ENCODE assay signal across 9 cellular contexts in the genomic region with DNA sequence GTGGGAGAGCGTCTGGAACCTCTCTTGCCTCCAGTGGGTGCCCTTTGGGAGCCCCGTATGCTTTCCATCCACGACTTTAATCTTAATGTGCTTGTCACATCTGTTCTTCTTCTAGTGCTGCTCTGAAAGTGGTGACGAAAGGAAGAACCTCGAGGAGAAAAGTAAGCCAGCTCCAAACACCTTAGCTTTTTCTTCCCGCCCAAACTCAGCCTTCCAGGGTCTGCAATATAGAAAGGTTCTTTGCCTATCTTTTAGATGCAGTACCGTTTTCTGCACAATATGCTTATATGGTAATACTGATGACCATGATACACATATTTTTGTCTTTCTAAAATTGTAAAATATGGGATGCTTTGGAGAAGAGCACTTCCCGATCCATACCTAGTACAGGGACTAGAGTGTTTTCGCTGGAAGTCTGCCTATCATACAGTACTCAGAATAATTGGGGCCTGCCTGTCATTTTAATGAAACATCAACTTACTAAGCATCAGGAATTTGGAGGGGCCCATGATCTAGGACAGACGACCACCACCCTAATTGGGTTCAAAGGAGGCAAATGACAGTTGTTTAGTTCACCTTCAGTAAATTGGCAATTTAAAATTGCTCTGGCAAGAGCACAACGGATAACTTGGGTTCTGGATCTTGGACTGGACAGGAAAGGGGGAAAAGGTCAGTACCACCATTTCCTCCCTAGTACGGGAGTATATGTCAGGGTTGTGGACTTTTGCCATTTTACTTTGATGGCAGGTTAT. TPM values are rescaled to one million over a fixed set of nuclear protein-coding genes. Genes with fewer than 3 reads are reported as not detected.
DNase-seq lines count a peak whose midpoint lies in the region; ATAC-seq and TF ChIP-seq lines count a peak whose summit lies in the region.
"Had no signal": no experiment of that assay in that cellular context is flagged by ENCODE, and none has a peak within 500 bp of the region (broad histone marks: within the 10 kb centered on the region; RNA-seq: fewer than 3 reads in every experiment).

No MANE protein-coding gene starts in this region.

- H3K27me3 Mint-ChIP-seq in stimulated activated naive CD8-positive, alpha-beta T cell treated with anti-CD3 and anti-CD28 coated beads, Interleukin-15, Interleukin-2, amounts not matched to agents 100 ng/mL and 50 ng/mL, for 24 hours: no peaks in the 10 kb centered on the region
- no peaks in the 10 kb centered on the region for H3K27me3 Mint-ChIP-seq in MCF 10A (ENCODE audit: insufficient read depth, unreplicated experiment)

- peaks cover 15% of the 10 kb centered on the region for H3K36me3 Mint-ChIP-seq in stimulated activated naive CD8-positive, alpha-beta T cell treated with anti-CD3 and anti-CD28 coated beads, Interleukin-15, Interleukin-2, amounts not matched to agents 100 ng/mL and 50 ng/mL, for 24 hours (ENCODE audit: low read depth)
- peaks cover 9% of the 10 kb centered on the region for H3K36me3 Mint-ChIP-seq in MCF 10A (ENCODE audit: insufficient read depth, unreplicated experiment)

- no peaks in the 10 kb centered on the region for H3K36me3 ChIP-seq in mucosa of descending colon (ENCODE audit: low read depth)

- TF ChIP-seq CTCF in MCF 10A (IDR thresholded peaks at IDR 0.05; ENCODE audit: unreplicated experiment) (no peak), mucosa of descending colon (IDR thresholded peaks at IDR 0.05) (no peak)

- CTCF ChIA-PET in MCF 10A (lab: Yijun Ruan, JAX): interaction anchor here (0.5 to 1.9 kb wide), 11 partner anchors 9 to 1740 kb away, joined by 3 to 20 read pairs (median 3); no protein-coding TSS in a partner anchor

- peaks cover 25% of the 10 kb centered on the region for H3K4me1 Mint-ChIP-seq in stimulated activated naive CD8-positive, alpha-beta T cell treated with anti-CD3 and anti-CD28 coated beads, Interleukin-15, Interleukin-2, amounts not matched to agents 100 ng/mL and 50 ng/mL, for 24 hours (ENCODE audit: low read depth)
- H3K4me1 Mint-ChIP-seq in MCF 10A (ENCODE audit: insufficient read depth, unreplicated experiment): peaks cover 5% of the 10 kb centered on the region

- no peaks in the 10 kb centered on the region for H3K9me3 ChIP-seq in mucosa of descending colon

- no peaks in the 10 kb centered on the region for H3K9me3 Mint-ChIP-seq in stimulated activated naive CD8-positive, alpha-beta T cell treated with anti-CD3 and anti-CD28 coated beads, Interleukin-15, Interleukin-2, amounts not matched to agents 100 ng/mL and 50 ng/mL, for 24 hours
- no peaks in the 10 kb centered on the region for H3K9me3 Mint-ChIP-seq in MCF 10A (ENCODE audit: unreplicated experiment)

- H3K27ac Mint-ChIP-seq in stimulated activated naive CD8-positive, alpha-beta T cell treated with anti-CD3 and anti-CD28 coated beads, Interleukin-15, Interleukin-2, amounts not matched to agents 100 ng/mL and 50 ng/mL, for 24 hours: peak overlapping the region; percentile 95
- H3K27ac Mint-ChIP-seq in MCF 10A (ENCODE audit: low read depth, unreplicated experiment): peak overlapping the region; percentile 89

- ATAC-seq in stimulated activated naive CD8-positive, alpha-beta T cell treated with anti-CD3 and anti-CD28 coated beads, Interleukin-15, Interleukin-2, amounts not matched to agents 100 U/mL and 50 U/mL, for 24 hours: no peak
- ATAC-seq in mucosa of descending colon: no peak
- no peak for ATAC-seq in GM19452 (IDR thresholded peaks at IDR 0.05; ENCODE audit: unreplicated experiment)

- peak overlapping the region; percentile 93 for H3K4me3 Mint-ChIP-seq in stimulated activated naive CD8-positive, alpha-beta T cell treated with anti-CD3 and anti-CD28 coated beads, Interleukin-15, Interleukin-2, amounts not matched to agents 100 ng/mL and 50 ng/mL, for 24 hours
- H3K4me3 Mint-ChIP-seq in MCF 10A (ENCODE audit: unreplicated experiment): peak overlapping the region; percentile 93

- peak overlapping the region; percentile 90 for H3K4me3 ChIP-seq in mucosa of descending colon

- intact Hi-C loops in MCF 10A (cut with micrococcal nuclease) (loop anchor here (5.0 kb wide), 1 partner anchor 509 kb away; no protein-coding TSS in a partner anchor), mucosa of descending colon (cut with DNase I, micrococcal nuclease) (no loop called here)

- TSS peak; percentile 73 for BruUV-seq in MCF 10A (replicated peaks; lab: Mats Ljungman, UMichigan)

- peaks cover 11% of the 10 kb centered on the region for H3K4me1 ChIP-seq in mucosa of descending colon (ENCODE audit: low read depth)

- POLR2A ChIA-PET in MCF 10A (lab: Yijun Ruan, JAX): interaction anchor here (0.5 to 2.0 kb wide), 9 partner anchors 10 to 526 kb away, joined by 3 to 13 read pairs (median 4); no protein-coding TSS in a partner anchor

- DNase-seq in stimulated activated naive CD8-positive, alpha-beta T cell treated with anti-CD3 and anti-CD28 coated beads, Interleukin-15, Interleukin-2, amounts not matched to agents 100 U/mL and 50 U/mL, for 24 hours: no peak
- DNase-seq in MCF 10A (ENCODE audit: unreplicated experiment) (no peak), mucosa of descending colon (no peak), hypothalamus (lab: John Stamatoyannopoulos, UW) (no peak), NCI-H1930 (lab: John Stamatoyannopoulos, UW) (no peak)
- no peak for DNase-seq in stimulated activated CD4-positive, alpha-beta T cell treated with anti-CD3 and anti-CD28 coated beads, Interleukin-4, amount 100 ng/mL, for 4 hours

RNA-seq across cellular contexts. Expression of a gene that starts 0.9 kb away (rescaled TPM):
- total RNA-seq in MCF 10A (2022) (26.9 and 29.2 TPM in 2 replicates), mucosa of descending colon (10 to 100 TPM; 12.4 to 15.6 (median 13.6) TPM)

RNA-seq across cellular contexts. Expression of a gene that starts 10.8 kb away (rescaled TPM):
- total RNA-seq in MCF 10A (2022) (24.3 and 29.7 TPM in 2 replicates), mucosa of descending colon (1 to 10 TPM; 8.2 to 8.7 (median 8.3) TPM)

RNA-seq across cellular contexts. Expression of a gene that starts 48.4 kb away (rescaled TPM):
- total RNA-seq in MCF 10A (2022): not detected in 2 replicates
- total RNA-seq in mucosa of descending colon: not detected
- total RNA-seq: SK-MEL-5 had no signal
